ENCODE assay signal across 16 cellular contexts in the genomic region with DNA sequence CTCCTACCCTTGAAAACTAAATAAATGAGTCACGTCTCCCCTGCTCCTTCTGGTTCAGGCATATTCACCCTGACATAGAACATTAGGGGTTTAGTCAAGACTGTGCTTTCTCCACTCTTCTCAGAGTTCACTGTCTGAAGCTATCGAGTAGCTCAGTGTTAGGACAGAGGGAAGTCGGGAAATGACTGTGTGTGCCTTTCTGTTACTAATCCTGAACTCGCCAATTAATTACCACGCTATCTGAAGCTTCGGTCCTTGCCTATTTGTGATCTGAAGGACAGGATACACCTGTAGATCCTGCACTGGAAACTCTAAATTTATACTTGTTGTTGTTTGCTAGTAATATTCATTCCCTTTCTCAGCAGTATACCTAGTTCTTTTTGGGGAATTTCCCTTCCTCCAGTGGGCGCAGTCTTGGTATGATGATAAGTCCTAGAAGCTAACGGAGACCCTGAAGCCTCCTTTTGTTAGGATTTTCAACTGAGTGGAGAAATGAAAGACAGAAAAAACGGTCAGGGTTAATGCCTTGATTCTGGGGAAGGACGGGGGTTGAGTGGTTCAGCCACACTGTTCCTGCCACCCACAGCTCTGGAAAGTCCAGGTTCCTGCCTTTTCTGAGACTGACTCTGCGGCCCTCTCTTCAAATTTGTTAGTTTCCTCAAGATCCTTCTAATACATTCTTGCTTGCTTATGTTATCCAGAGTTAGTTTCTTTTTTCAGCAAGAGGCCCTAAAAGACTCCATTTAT.
"Had no signal": no experiment of that assay in that cellular context is flagged by ENCODE, and none has a peak within 500 bp of the region (broad histone marks: within the 10 kb centered on the region; RNA-seq: fewer than 3 reads in every experiment).

No MANE protein-coding gene starts in this region.

- H3K4me3 ChIP-seq: colonic mucosa, gastrocnemius medialis, left ventricle myocardium inferior, vagina had no signal

- ATAC-seq: activated CD4-positive, CD25-positive, alpha-beta regulatory T cell treated with anti-CD3 and anti-CD28 coated beads, Interleukin-2, amount 50 U/mL, for 24 hours; activated CD8-positive, alpha-beta T cell treated with anti-CD3 and anti-CD28 coated beads, Interleukin-2, amount 10 ng/mL, durations not matched to agents 7 days and 5 days; gastrocnemius medialis; stimulated activated naive CD8-positive, alpha-beta T cell treated with anti-CD3 and anti-CD28 coated beads, Interleukin-15, Interleukin-2, amounts not matched to agents 100 U/mL and 50 U/mL, for 24 hours had no signal

- DNase-seq: activated CD4-positive, alpha-beta T cell treated with anti-CD3 and anti-CD28 coated beads, Interleukin-2, amount 10 ng/mL, durations not matched to agents 7 days and 5 days; activated CD8-positive, alpha-beta T cell treated with anti-CD3 and anti-CD28 coated beads, Interleukin-2, amount 10 ng/mL, durations not matched to agents 7 days and 5 days; activated naive CD4-positive, alpha-beta T cell treated with Interleukin-2 at 50 U/mL for 16 hours; activated T-cell treated with anti-CD3 and anti-CD28 coated beads, Interleukin-2, amount 50 U/mL, for 24 hours; colonic mucosa; gastrocnemius medialis; head of caudate nucleus; immature natural killer cell; kidney glomerular epithelial cell; left ventricle myocardium inferior; stimulated activated CD4-positive, alpha-beta T cell treated with anti-CD3 and anti-CD28 coated beads, Interleukin-1b, Interleukin-23, amount 100 ng/mL, for 48 hours; stimulated activated CD8-positive, alpha-beta memory T cell treated with anti-CD3 and anti-CD28 coated beads, Interleukin-4, amount 100 ng/mL, for 48 hours; stimulated activated naive CD8-positive, alpha-beta T cell treated with anti-CD3 and anti-CD28 coated beads, Interleukin-15, Interleukin-2, amounts not matched to agents 100 U/mL and 50 U/mL, for 24 hours; trophoblast cell had no signal

- H3K27me3 ChIP-seq: colonic mucosa, gastrocnemius medialis, vagina had no signal

- H3K27ac ChIP-seq: colonic mucosa, gastrocnemius medialis, left ventricle myocardium inferior, vagina had no signal

- H3K4me1 ChIP-seq: colonic mucosa, gastrocnemius medialis, left ventricle myocardium inferior, vagina had no signal

- H3K36me3 ChIP-seq: colonic mucosa, gastrocnemius medialis, left ventricle myocardium inferior, vagina had no signal

- H3K9me3 ChIP-seq: colonic mucosa, gastrocnemius medialis, left ventricle myocardium inferior, vagina had no signal
